Comparison of ENCODE assay signal across 30 cellular contexts in genomic region chr2:54060000-54060399, GRCh38. TPM values are rescaled to one million over a fixed set of nuclear protein-coding genes. Genes with fewer than 3 reads are reported as not detected.
DNase-seq lines count a peak whose midpoint lies in the region; ATAC-seq, FAIRE-seq and TF ChIP-seq lines count a peak whose summit lies in the region.
"Had no signal": no experiment of that assay in that cellular context is flagged by ENCODE, and none has a peak within 500 bp of the region (broad histone marks: within the 10 kb centered on the region; RNA-seq: fewer than 3 reads in every experiment).

No MANE protein-coding gene starts in this region.

- no peak overlapping the region for H3K4ac ChIP-seq in IMR-90 (ENCODE audit: low read depth, low read length)

- in situ Hi-C loops in IMR-90 (cut with MboI; ENCODE audit: low sequenced_read_pairs), result no loop called here

- H3K36me3 ChIP-seq in IMR-90 (ENCODE audit: control insufficient read depth, insufficient read depth, low read length) (no peaks in the 10 kb centered on the region), kidney (ENCODE audit: control insufficient read depth in 1 of 2, insufficient read depth in 2 of 2, low read length in 2 of 2) (no peaks in the 10 kb centered on the region)
- H3K36me3 ChIP-seq: BE2C, esophagus squamous epithelium, gastroesophageal sphincter, right lobe of liver had no signal

- intact Hi-C loops in IMR-90 (cut with micrococcal nuclease) (no loop called here), kidney (cut with DNase I) (no loop called here)

- TF ChIP-seq RAD21 in IMR-90 (IDR thresholded peaks at IDR 0.05; ENCODE audit: low read length), result no peak

- H3K27ac ChIP-seq in IMR-90 (ENCODE audit: insufficient read depth, low read length), result no peak overlapping the region
- H3K27ac ChIP-seq in kidney (ENCODE audit: low read depth in 2 of 2, low read length in 2 of 2), result no peak overlapping the region
- H3K27ac ChIP-seq: esophagus squamous epithelium, gastroesophageal sphincter, left ventricle myocardium inferior, right lobe of liver, RWPE1, tibial nerve had no signal

- ATAC-seq in IMR-90 (ENCODE audit: low read depth) (peak; percentile 48; the same call in 1 of the 2 replicates), HG03175 (IDR thresholded peaks at IDR 0.05; ENCODE audit: unreplicated experiment) (no peak)
- ATAC-seq: gastroesophageal sphincter, right lobe of liver, T-cell had no signal

- no peak for TF ChIP-seq CTCF in IMR-90 (conservative IDR thresholded peaks at IDR 0.05; ENCODE audit: low read depth, low read length)
- no peak for TF ChIP-seq CTCF in kidney (IDR thresholded peaks at IDR 0.05; ENCODE audit: borderline replicate concordance, extremely low read depth, insufficient read depth)

- H3K4me1 ChIP-seq in IMR-90 (ENCODE audit: control insufficient read depth, insufficient read depth, low read length) (peaks cover 4% of the 10 kb centered on the region; the same call in 1 of the 2 replicates), kidney (ENCODE audit: control insufficient read depth in 1 of 2, insufficient read depth in 1 of 2, low read depth in 1 of 2, low read length in 2 of 2) (no peaks in the 10 kb centered on the region)
- H3K4me1 ChIP-seq: BE2C, left ventricle myocardium inferior, right lobe of liver, tibial nerve had no signal

- dilution Hi-C loops in IMR-90 (cut with HindIII; ENCODE audit: low sequenced_read_pairs, unreplicated experiment), result no loop called here

- no peak overlapping the region for H2BK120ac ChIP-seq in IMR-90 (ENCODE audit: low read depth, low read length)

- H3K4me3 ChIP-seq in IMR-90 (ENCODE audit: insufficient read depth, low read depth, low read length) (no peak overlapping the region), kidney (ENCODE audit: low read length in 2 of 2) (no peak overlapping the region)
- H3K4me3 ChIP-seq: esophagus squamous epithelium, gastroesophageal sphincter, left ventricle myocardium inferior, right lobe of liver, tibial nerve had no signal

- CTCF ChIA-PET in IMR-90 (lab: Yijun Ruan, JAX), result no interaction called here

- H3K56ac ChIP-seq in IMR-90 (ENCODE audit: extremely low read depth, insufficient read depth, low read length), result no peak overlapping the region

- H2BK20ac ChIP-seq in IMR-90 (ENCODE audit: low read depth, low read length), result no peak overlapping the region

- peak overlapping the region; percentile 3; the same call in 1 of the 2 replicates for H3K4me2 ChIP-seq in IMR-90 (ENCODE audit: low read depth, low read length)

- no peak overlapping the region for H3K14ac ChIP-seq in IMR-90 (replicated peaks; ENCODE audit: low read depth, low read length)

- POLR2A ChIA-PET in IMR-90 (lab: Charles Lee; ENCODE audit: unreplicated experiment), result no interaction called here

- H3K79me1 ChIP-seq in IMR-90 (ENCODE audit: low read depth in 1 of 2, low read length in 2 of 2), result no peaks in the 10 kb centered on the region

- H2AK5ac ChIP-seq in IMR-90 (ENCODE audit: low read depth, low read length), result no peak overlapping the region

- TF ChIP-seq POLR2A in IMR-90 (IDR thresholded peaks at IDR 0.05; ENCODE audit: low read depth, low read length), result no peak

- no peak overlapping the region for H3K18ac ChIP-seq in IMR-90 (ENCODE audit: low read depth, low read length)

- H4K91ac ChIP-seq in IMR-90 (ENCODE audit: insufficient read depth, low read depth, low read length), result no peak overlapping the region

- H2BK5ac ChIP-seq in IMR-90 (ENCODE audit: low read depth, low read length, poor library complexity, severe bottlenecking), result no peak overlapping the region

- no CpG with 5 or more reads among the region's 1 CpG for WGBS in IMR-90 (ENCODE audit: extremely low coverage in 2 of 2, insufficient read length in 1 of 2), 2 experiments

- H4K20me1 ChIP-seq in IMR-90 (ENCODE audit: insufficient read depth, low read length), result no peaks in the 10 kb centered on the region

- FAIRE-seq in endometrium (lab: Jason Lieb, UNC) (peak; percentile 87), kidney (lab: Jason Lieb, UNC) (peak; percentile 67)

- DNase-seq in AG20443 (ENCODE audit: low spot score) (peak; percentile 29), IMR-90 (peak; percentile 65), kidney (no peak), NAMALWA (ENCODE audit: low spot score) (no peak), HuH-7.5 (ENCODE audit: low spot score) (no peak)
- no peak for DNase-seq in activated CD4-positive, CD25-positive, alpha-beta regulatory T cell (lab: John Stamatoyannopoulos, UW)
- DNase-seq: activated CD4-positive, alpha-beta T cell treated with anti-CD3 and anti-CD28 coated beads, Interleukin-2, amount 10 ng/mL, durations not matched to agents 24 days and 14 days; activated CD8-positive, alpha-beta memory T cell treated with anti-CD3 and anti-CD28 coated beads for 24 hours; activated effector memory CD4-positive, alpha-beta T cell treated with anti-CD3 and anti-CD28 coated beads, Interleukin-2, amount 50 U/mL, for 16 hours; activated T-cell treated with anti-CD3 and anti-CD28 coated beads for 4 hours; anterior cingulate cortex; BE2C; caudate nucleus; CD8-positive, alpha-beta memory T cell; cortex of kidney; esophagus squamous epithelium; H7; left ventricle myocardium inferior; NCI-H1048; NCI-H1694 treated with DMSO at 0.1 percent for 48 hours; NCI-H2171; NCI-H510A treated with DMSO at 0.1 percent for 48 hours; right lobe of liver; stimulated activated CD4-positive, alpha-beta T cell treated with anti-CD3 and anti-CD28 coated beads, Interleukin-4, amount 100 ng/mL, for 4 hours; T-cell had no signal

- H2BK15ac ChIP-seq in IMR-90 (ENCODE audit: low read depth, low read length), result no peak overlapping the region

- H3K23ac ChIP-seq in IMR-90 (ENCODE audit: low read depth, low read length), result no peak overlapping the region

- H3K9ac ChIP-seq in IMR-90 (ENCODE audit: low read depth, low read length), result no peak overlapping the region
- H3K9ac ChIP-seq in kidney (ENCODE audit: low read length in 2 of 2), result no peak overlapping the region

- H3K9me1 ChIP-seq in IMR-90 (ENCODE audit: insufficient read depth, low read length), result 0 out of 2 replicates have a peak, but pooled peaks cover 3% of the 10 kb centered on the region

- no peaks in the 10 kb centered on the region for H3K9me3 ChIP-seq in IMR-90 (ENCODE audit: control insufficient read depth, insufficient read depth, low read length)
- H3K9me3 ChIP-seq in kidney (ENCODE audit: control insufficient read depth in 1 of 2, low read length in 2 of 2), result no peaks in the 10 kb centered on the region
- H3K9me3 ChIP-seq: BE2C, esophagus squamous epithelium, gastroesophageal sphincter, right lobe of liver had no signal

- H2AFZ ChIP-seq in IMR-90 (replicated peaks; ENCODE audit: low read length, poor library complexity), result no peak overlapping the region

- no TSS peak for BruUV-seq in IMR-90 (replicated peaks; lab: Mats Ljungman, UMichigan)

- H3K27me3 ChIP-seq in IMR-90 (ENCODE audit: control insufficient read depth, insufficient read depth, low read length), result no peaks in the 10 kb centered on the region
- H3K27me3 ChIP-seq: BE2C, esophagus squamous epithelium, gastroesophageal sphincter, right lobe of liver, tibial nerve had no signal

- H4K5ac ChIP-seq in IMR-90 (ENCODE audit: low read depth, low read length), result no peak overlapping the region

- H2AK9ac ChIP-seq in IMR-90 (replicated peaks; ENCODE audit: low read depth, low read length, poor library complexity), result no peak overlapping the region

- H4K8ac ChIP-seq in IMR-90 (ENCODE audit: low read depth in 2 of 2, low read length in 2 of 2), result no peak overlapping the region; a peak in 1 of 4 replicates

TF ChIP-seq in IMR-90, 13 proteins besides CTCF, POLR2A, EP300 and RAD21:
- peak; percentile 47; the same call in 1 of the 2 replicates for TF ChIP-seq CEBPB (IDR thresholded peaks at IDR 0.05; ENCODE audit: low read depth, low read length)
- 0 out of 2 replicates have a peak, but pooled peaks have one; percentile 11 for TF ChIP-seq FOS (IDR thresholded peaks at IDR 0.05; ENCODE audit: low read depth, low read length)
- TF ChIP-seq RCOR1 (IDR thresholded peaks at IDR 0.05; ENCODE audit: insufficient replicate concordance, low read length), result no peak

RNA-seq across cellular contexts. Expression of gene ACYP2, which starts 55.4 kb away (rescaled TPM):
- total RNA-seq in IMR-90 (2012; rRNA removed), result 3.9 and 5.8 TPM in 2 replicates
- 5.9 and 7.4 TPM in 2 replicates for polyA plus RNA-seq in IMR-90 (2012; rRNA removed)
- 3.6 and 5.3 TPM in 2 replicates for polyA plus RNA-seq in IMR-90 (2012; cell fraction: cytosol; rRNA removed)
- polyA plus RNA-seq in IMR-90 (2012; cell fraction: nucleus; rRNA removed; ENCODE audit: low replicate concordance), result 1.6 and 3.7 TPM in 2 replicates
- total RNA-seq in kidney, result 16.7 TPM
- 24.5 TPM for polyA plus RNA-seq in kidney (ENCODE audit: insufficient read depth, low read depth, low replicate concordance)

Comparison
In these comparisons a context has a peak if more than half of its experiments do, and no peak if none do; other contexts are left out.
1. DNase-seq: peak in AG20443 (single experiment) and IMR-90 (single experiment); none in kidney (single experiment), activated CD4-positive, CD25-positive, alpha-beta regulatory T cell (0 of 4), NAMALWA (single experiment) and HuH-7.5 (single experiment).